Comparison of ENCODE assay signal across 13 cellular contexts in the genomic region with DNA sequence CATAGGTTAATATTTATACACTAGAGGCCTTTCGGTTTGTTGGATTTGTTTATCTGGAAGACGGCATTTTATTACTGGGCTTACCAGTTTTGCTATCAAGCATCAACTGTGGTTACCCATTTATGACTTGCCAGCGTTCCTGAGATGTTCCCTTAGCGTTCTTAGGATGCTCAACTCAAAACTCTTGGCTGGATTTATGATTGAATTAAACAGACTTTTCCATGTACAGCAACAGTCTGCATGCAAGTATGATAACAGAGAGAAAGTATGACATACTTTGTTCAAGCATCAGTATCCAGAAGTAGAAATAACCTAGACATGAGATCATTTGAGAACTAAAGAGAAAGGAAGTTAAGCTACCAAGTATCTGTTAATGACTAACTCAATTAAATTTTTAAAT. TPM values are rescaled to one million over a fixed set of nuclear protein-coding genes. Genes with fewer than 3 reads are reported as not detected.
A peak's percentile ranks its signal among the peaks of the same experiment; 100 is the strongest.
DNase-seq lines count a peak whose midpoint lies in the region; ATAC-seq and TF ChIP-seq lines count a peak whose summit lies in the region.
"Had no signal": no experiment of that assay in that cellular context is flagged by ENCODE, and none has a peak within 500 bp of the region (broad histone marks: within the 10 kb centered on the region; RNA-seq: fewer than 3 reads in every experiment).

No MANE protein-coding gene starts in this region.

- H3K9me3 ChIP-seq in adipocyte (ENCODE audit: control insufficient read depth, low read length), result peaks cover 11% of the 10 kb centered on the region
- H3K9me3 ChIP-seq in sigmoid colon, result peaks cover 0 to 2% (median 0%) of the 10 kb centered on the region in 4 donors
- no peaks in the 10 kb centered on the region for H3K9me3 ChIP-seq in thyroid gland
- H3K9me3 ChIP-seq in vagina, result peaks cover 3% of the 10 kb centered on the region

- H3K4me3 ChIP-seq in adipocyte (ENCODE audit: low read length) (no peak overlapping the region), foreskin fibroblast (ENCODE audit: low read depth in 1 of 2, low read length in 2 of 2) (no peak overlapping the region), sigmoid colon (peak overlapping the region in 2 of 4 donors; percentile 8 to 10), thyroid gland (replicated peaks in 1 of 3) (no peak overlapping the region), vagina (no peak overlapping the region)

- no peak overlapping the region for H3K9ac ChIP-seq in adipocyte (ENCODE audit: low read length)

- DNase-seq in EH (ENCODE audit: low read depth) (peak; percentile 99), adipocyte (ENCODE audit: low read depth) (peak; percentile 65), foreskin fibroblast (peak; percentile 73 to 87), sigmoid colon (no peak), thyroid gland (no peak), putamen (ENCODE audit: low spot score) (no peak), vagina (ENCODE audit: extremely low spot score in 2 of 2) (no peak)
- DNase-seq: activated CD4-positive, alpha-beta T cell treated with anti-CD3 and anti-CD28 coated beads, Interleukin-2, amount 50 U/mL, for 4 hours; DMS79; NCI-H1436 treated with DMSO at 0.1 percent for 48 hours; T-cell had no signal

- H3K27me3 ChIP-seq in adipocyte (replicated peaks; ENCODE audit: control insufficient read depth, insufficient read depth, low read length) (no peaks in the 10 kb centered on the region), sigmoid colon (no peaks in the 10 kb centered on the region), thyroid gland (no peaks in the 10 kb centered on the region), vagina (no peaks in the 10 kb centered on the region)

- ATAC-seq in HG02981 (IDR thresholded peaks at IDR 0.05; ENCODE audit: unreplicated experiment), result no peak
- ATAC-seq: T-cell had no signal

- H3K27ac ChIP-seq in sigmoid colon, result peak overlapping the region; percentile 73 to 93 (median 86)
- no peak overlapping the region for H3K27ac ChIP-seq in thyroid gland
- H3K27ac ChIP-seq in vagina, result no peak overlapping the region

- intact Hi-C loops in sigmoid colon (cut with DNase I) (no loop called here), thyroid gland (cut with DNase I) (no loop called here), vagina (cut with DNase I) (no loop called here)

- 15 to 61% methylated on average over 4 of the region's 4 CpGs for WGBS in sigmoid colon, 2 donors
- 79 to 83% methylated on average over 4 of the region's 4 CpGs for WGBS in thyroid gland, 2 donors

- TF ChIP-seq CTCF in foreskin fibroblast (IDR thresholded peaks at IDR 0.05; ENCODE audit: low read depth, low read length) (no peak), sigmoid colon (IDR thresholded peaks at IDR 0.05) (no peak), thyroid gland (IDR thresholded peaks at IDR 0.05) (no peak), vagina (IDR thresholded peaks at IDR 0.05) (no peak)

- peak in 3 of 4 donors; percentile 47 to 90 (median 77) for TF ChIP-seq EP300 in sigmoid colon (IDR thresholded peaks at IDR 0.05)

- H3K36me3 ChIP-seq in adipocyte (ENCODE audit: control insufficient read depth, insufficient read depth, low read length, severe bottlenecking), result no peaks in the 10 kb centered on the region
- H3K36me3 ChIP-seq in sigmoid colon, result no peaks in the 10 kb centered on the region
- no peaks in the 10 kb centered on the region for H3K36me3 ChIP-seq in thyroid gland
- H3K36me3 ChIP-seq in vagina, result no peaks in the 10 kb centered on the region

- TF ChIP-seq POLR2A in sigmoid colon (IDR thresholded peaks at IDR 0.05) (no peak), thyroid gland (IDR thresholded peaks at IDR 0.05) (no peak), vagina (IDR thresholded peaks at IDR 0.05) (no peak)

- H3K4me1 ChIP-seq in adipocyte (ENCODE audit: control insufficient read depth, insufficient read depth, low read length) (peaks cover 8% of the 10 kb centered on the region), sigmoid colon (peaks cover 0 to 56% (median 42%) of the 10 kb centered on the region in 4 donors), thyroid gland (peaks cover 10 to 20% of the 10 kb centered on the region in 2 donors), vagina (peaks cover 15% of the 10 kb centered on the region)

RNA-seq across cellular contexts. Expression of gene RNF113B, which starts 29.9 kb away (rescaled TPM):
- total RNA-seq in sigmoid colon, result not detected
- polyA plus RNA-seq in sigmoid colon, result not detected
- total RNA-seq in thyroid gland, result not detected
- total RNA-seq in vagina, result not detected
- total RNA-seq: T-cell had no signal
- polyA plus RNA-seq: thymus had no signal

Comparison
In these comparisons a context has a peak if more than half of its experiments do, and no peak if none do; other contexts are left out.
1. DNase-seq: peak in EH (single experiment), adipocyte (single experiment) and foreskin fibroblast (2 of 2); none in sigmoid colon (single experiment), thyroid gland (0 of 2), putamen (single experiment) and vagina (0 of 2).
2. H3K27ac ChIP-seq: peak in sigmoid colon (4 of 4); none in thyroid gland (0 of 3) and vagina (single experiment).